Comparison of ENCODE assay signal across 13 cellular contexts in genomic region chr16:28136751-28137434, GRCh38.
A peak's percentile ranks its signal among the peaks of the same experiment; 100 is the strongest.
DNase-seq lines count a peak whose midpoint lies in the region; ATAC-seq, FAIRE-seq and TF ChIP-seq lines count a peak whose summit lies in the region.
"Had no signal": no experiment of that assay in that cellular context is flagged by ENCODE, and none has a peak within 500 bp of the region (broad histone marks: within the 10 kb centered on the region; RNA-seq: fewer than 3 reads in every experiment).

No MANE protein-coding gene starts in this region.

- DNase-seq in activated CD4-positive, alpha-beta T cell treated with anti-CD3 and anti-CD28 coated beads for 4 hours, result peak; percentile 26 to 35
- no peak for DNase-seq in activated CD4-positive, alpha-beta T cell treated with anti-CD3 and anti-CD28 coated beads for 48 hours
- DNase-seq in activated CD8-positive, alpha-beta T cell treated with anti-CD3 and anti-CD28 coated beads, Interleukin-2, amount 10 ng/mL, durations not matched to agents 7 days and 5 days, result peak; percentile 70
- DNase-seq in effector CD8-positive, alpha-beta T cell (lab: John Stamatoyannopoulos, UW), result peak; percentile 6
- DNase-seq in putamen (ENCODE audit: low spot score), result peak; percentile 59
- DNase-seq in H54 (ENCODE audit: insufficient read length, low spot score), result no peak
- DNase-seq in NCI-H187 treated with DMSO at 0.1 percent for 48 hours (lab: John Stamatoyannopoulos, UW), result no peak
- DNase-seq in glutamatergic neuron, result no peak
- DNase-seq: mammary epithelial cell, NCI-H1092 treated with DMSO at 0.1 percent for 48 hours, upper lobe of left lung had no signal

- peaks cover 66% of the 10 kb centered on the region for H3K36me3 Mint-ChIP-seq in activated CD8-positive, alpha-beta T cell treated with anti-CD3 and anti-CD28 coated beads, Interleukin-2, amount 10 ng/mL, durations not matched to agents 7 days and 5 days (ENCODE audit: low read depth)
- no peaks in the 10 kb centered on the region for H3K36me3 Mint-ChIP-seq in glutamatergic neuron (ENCODE audit: unreplicated experiment)

- H3K27ac Mint-ChIP-seq in activated CD8-positive, alpha-beta T cell treated with anti-CD3 and anti-CD28 coated beads, Interleukin-2, amount 10 ng/mL, durations not matched to agents 7 days and 5 days, result peak overlapping the region; percentile 85
- H3K27ac Mint-ChIP-seq in glutamatergic neuron (ENCODE audit: unreplicated experiment), result no peak overlapping the region

- H3K4me3 Mint-ChIP-seq in activated CD8-positive, alpha-beta T cell treated with anti-CD3 and anti-CD28 coated beads, Interleukin-2, amount 10 ng/mL, durations not matched to agents 7 days and 5 days, result peak overlapping the region; percentile 26
- H3K4me3 Mint-ChIP-seq in glutamatergic neuron (ENCODE audit: unreplicated experiment), result no peak overlapping the region

- POLR2A ChIA-PET in activated CD8-positive, alpha-beta T cell treated with anti-CD3 and anti-CD28 coated beads, Interleukin-2, amount 10 ng/mL, durations not matched to agents 7 days and 5 days (lab: Charles Lee), result interaction anchor here (0.5 to 1.4 kb wide), 6 partner anchors 50 to 81 kb away, joined by 3 to 4 read pairs (median 3); no protein-coding TSS in a partner anchor

- H3K4me1 Mint-ChIP-seq in activated CD8-positive, alpha-beta T cell treated with anti-CD3 and anti-CD28 coated beads, Interleukin-2, amount 10 ng/mL, durations not matched to agents 7 days and 5 days (ENCODE audit: low read depth), result peaks cover 59% of the 10 kb centered on the region
- no peaks in the 10 kb centered on the region for H3K4me1 Mint-ChIP-seq in glutamatergic neuron (ENCODE audit: low read depth, unreplicated experiment)

- peak; percentile 48 for ATAC-seq in activated CD8-positive, alpha-beta T cell treated with anti-CD3 and anti-CD28 coated beads, Interleukin-2, amount 10 ng/mL, durations not matched to agents 7 days and 5 days
- ATAC-seq: A549 had no signal

- no peak for TF ChIP-seq CTCF in glutamatergic neuron (IDR thresholded peaks at IDR 0.05; ENCODE audit: partially characterized antibody, unreplicated experiment)

- no peaks in the 10 kb centered on the region for H3K27me3 Mint-ChIP-seq in activated CD8-positive, alpha-beta T cell treated with anti-CD3 and anti-CD28 coated beads, Interleukin-2, amount 10 ng/mL, durations not matched to agents 7 days and 5 days (ENCODE audit: low read depth)
- peaks cover 5% of the 10 kb centered on the region for H3K27me3 Mint-ChIP-seq in glutamatergic neuron (ENCODE audit: unreplicated experiment)

- no peak for TF ChIP-seq POLR2A in H54 (IDR thresholded peaks at IDR 0.05; ENCODE audit: low read depth, low read length)

- H3K9me3 Mint-ChIP-seq in activated CD8-positive, alpha-beta T cell treated with anti-CD3 and anti-CD28 coated beads, Interleukin-2, amount 10 ng/mL, durations not matched to agents 7 days and 5 days (ENCODE audit: insufficient read depth), result no peaks in the 10 kb centered on the region
- H3K9me3 Mint-ChIP-seq in glutamatergic neuron (ENCODE audit: unreplicated experiment), result peaks cover 1% of the 10 kb centered on the region

- CTCF ChIA-PET in activated CD8-positive, alpha-beta T cell treated with anti-CD3 and anti-CD28 coated beads, Interleukin-2, amount 10 ng/mL, durations not matched to agents 7 days and 5 days (lab: Charles Lee), result interaction anchor here (0.7 to 13.0 kb wide), 17 partner anchors 13 to 190 kb away, joined by 3 to 275 read pairs (median 3); partner anchors contain the start of gene XPO6

- FAIRE-seq in H54 (lab: Jason Lieb, UNC), result no peak
- FAIRE-seq: A549, RCC 7860 had no signal

Comparison
In these comparisons a context has a peak if more than half of its experiments do, and no peak if none do; other contexts are left out.
1. DNase-seq: peak in activated CD4-positive, alpha-beta T cell treated with anti-CD3 and anti-CD28 coated beads for 4 hours (2 of 2), activated CD8-positive, alpha-beta T cell treated with anti-CD3 and anti-CD28 coated beads, Interleukin-2, amount 10 ng/mL, durations not matched to agents 7 days and 5 days (single experiment), effector CD8-positive, alpha-beta T cell (single experiment) and putamen (single experiment); none in activated CD4-positive, alpha-beta T cell treated with anti-CD3 and anti-CD28 coated beads for 48 hours (single experiment), H54 (single experiment), NCI-H187 treated with DMSO at 0.1 percent for 48 hours (single experiment) and glutamatergic neuron (single experiment).